11 cellular contexts compared by ENCODE assay signal in genomic region chr6:87789198-87789899, GRCh38.
DNase-seq lines count a peak whose midpoint lies in the region; ATAC-seq, FAIRE-seq and TF ChIP-seq lines count a peak whose summit lies in the region.
"Had no signal": no experiment of that assay in that cellular context is flagged by ENCODE, and none has a peak within 500 bp of the region (broad histone marks: within the 10 kb centered on the region; RNA-seq: fewer than 3 reads in every experiment).

No MANE protein-coding gene starts in this region.

- H3K9me3 Mint-ChIP-seq in CD4-positive, alpha-beta T cell: no peaks in the 10 kb centered on the region

- no peak for TF ChIP-seq RAD21 in K562 (CRISPR knock-in tag; conservative IDR thresholded peaks at IDR 0.05 in 1 of 2, IDR thresholded peaks at IDR 0.05 in 1 of 2)
- TF ChIP-seq RAD21 in liver (IDR thresholded peaks at IDR 0.05): no peak

- no peak for TF ChIP-seq POLR2A in K562 (conservative IDR thresholded peaks at IDR 0.05)

- DNase-seq in AG10803 (ENCODE audit: low read depth) (peak; percentile 71), MG63 (peak; percentile 48), K562 (ENCODE audit: extremely low read depth in 1 of 4, low spot score in 3 of 4) (no peak)
- DNase-seq in activated CD8-positive, alpha-beta memory T cell treated with anti-CD3 and anti-CD28 coated beads, Interleukin-2, amount 50 U/mL, for 48 hours: no peak
- DNase-seq in CD4-positive, alpha-beta T cell: no peak
- DNase-seq: activated CD4-positive, CD25-positive, alpha-beta regulatory T cell treated with anti-CD3 and anti-CD28 coated beads, Interleukin-2, amount 50 U/mL, for 72 hours had no signal

- no peak overlapping the region for H3K4me2 ChIP-seq in K562 (ENCODE audit: insufficient read depth, low read length)

- H2AFZ ChIP-seq in K562 (ENCODE audit: low read depth, low read length): no peak overlapping the region

- POLR2A ChIA-PET in K562 (lab: Yijun Ruan, JAX): no interaction called here
- POLR2A ChIA-PET in CD4-positive, alpha-beta T cell (lab: Charles Lee): no interaction called here

- CTCF ChIA-PET in K562 (lab: Yijun Ruan, JAX; ENCODE audit: low intra/inter-chr PET ratio): no interaction called here
- CTCF ChIA-PET in CD4-positive, alpha-beta T cell (lab: Charles Lee): no interaction called here

- no peaks in the 10 kb centered on the region for H3K9me1 ChIP-seq in K562 (ENCODE audit: control insufficient read depth, insufficient read depth, low read length)

- in situ Hi-C loops in K562 (cut with MboI): no loop called here

- H3K79me2 ChIP-seq in K562 (ENCODE audit: control insufficient read depth, insufficient read depth, low read length): no peaks in the 10 kb centered on the region

- no peak overlapping the region for H3K27ac ChIP-seq in K562 (ENCODE audit: extremely low read depth, low read depth, low read length)
- H3K27ac ChIP-seq in liver (ENCODE audit: low read depth in 1 of 2, low read length in 2 of 2): peak overlapping the region; percentile 49 to 51
- H3K27ac ChIP-seq in CD4-positive, alpha-beta T cell (ENCODE audit: low read depth, low read length): no peak overlapping the region
- H3K27ac ChIP-seq: tibial nerve had no signal

- H3K4me1 ChIP-seq in K562 (replicated peaks in 1 of 2; ENCODE audit: control insufficient read depth in 2 of 2, insufficient read depth in 2 of 2, low read length in 2 of 2): no peaks in the 10 kb centered on the region
- H3K4me1 ChIP-seq in liver (ENCODE audit: control insufficient read depth in 4 of 4, insufficient read depth in 4 of 4, low read length in 3 of 4): peaks cover 7 to 26% (median 14%) of the 10 kb centered on the region in 4 donors

- no peaks in the 10 kb centered on the region for H4K20me1 ChIP-seq in K562 (replicated peaks; ENCODE audit: control insufficient read depth, insufficient read depth, low read length)

- TF ChIP-seq CTCF in AG10803 (conservative IDR thresholded peaks at IDR 0.05; ENCODE audit: low read length) (no peak), K562 (IDR thresholded peaks at IDR 0.05 in 2 of 3, conservative IDR thresholded peaks at IDR 0.05 in 1 of 3; ENCODE audit: insufficient read depth in 2 of 3, low read depth in 1 of 3, low read length in 3 of 3) (no peak), liver (IDR thresholded peaks at IDR 0.05; ENCODE audit: low read depth, low read length, missing input control) (no peak)
- no peak for TF ChIP-seq CTCF in CD4-positive, alpha-beta T cell (IDR thresholded peaks at IDR 0.05)

- H3K27me3 Mint-ChIP-seq in CD4-positive, alpha-beta T cell: peaks cover 4% of the 10 kb centered on the region
- H3K27me3 Mint-ChIP-seq: progenitor cell of endocrine pancreas had no signal

- intact Hi-C loops in K562 (cut with micrococcal nuclease): no loop called here
- intact Hi-C loops in CD4-positive, alpha-beta T cell (cut with DNase I, micrococcal nuclease): no loop called here

- H3K9me3 ChIP-seq in MG63 (no peaks in the 10 kb centered on the region), K562 (replicated peaks; ENCODE audit: control insufficient read depth, insufficient read depth, low read depth, low read length) (no peaks in the 10 kb centered on the region), liver (ENCODE audit: control insufficient read depth in 4 of 4, low read length in 3 of 4) (no peaks in the 10 kb centered on the region)
- no peaks in the 10 kb centered on the region for H3K9me3 ChIP-seq in CD4-positive, alpha-beta T cell (ENCODE audit: control insufficient read depth, low read length)
- H3K9me3 ChIP-seq: tibial nerve had no signal

- H3K4me3 Mint-ChIP-seq in CD4-positive, alpha-beta T cell: no peak overlapping the region

- WGBS in K562 (ENCODE audit: insufficient coverage, low coverage, missing lambda C conversion rate): 0% methylated on average over 2 of the region's 2 CpGs
- whole genome bisulfite sequencing in liver: 10% methylated on average over 2 of the region's 2 CpGs

- ATAC-seq in K562 (peak; percentile 27; the same call in 2 of the 3 replicates), HG03469 (IDR thresholded peaks at IDR 0.05; ENCODE audit: unreplicated experiment) (no peak), GM21381 (IDR thresholded peaks at IDR 0.05; ENCODE audit: unreplicated experiment) (no peak)
- ATAC-seq in CD4-positive, alpha-beta T cell (ENCODE audit: poor library complexity): no peak

- no peak overlapping the region for H3K27ac Mint-ChIP-seq in CD4-positive, alpha-beta T cell
- H3K27ac Mint-ChIP-seq: progenitor cell of endocrine pancreas had no signal

- no peak for FAIRE-seq in K562 (lab: Jason Lieb, UNC)

- BruUV-seq in K562 (replicated peaks; lab: Mats Ljungman, UMichigan): no TSS peak

- H3K27me3 ChIP-seq in MG63 (no peaks in the 10 kb centered on the region), K562 (ENCODE audit: control insufficient read depth in 2 of 2, insufficient read depth in 2 of 2, low read length in 2 of 2) (peaks cover 17 to 20% of the 10 kb centered on the region in 2 experiments), liver (ENCODE audit: control insufficient read depth in 4 of 4, insufficient read depth in 4 of 4, low read length in 3 of 4) (no peaks in the 10 kb centered on the region)
- no peaks in the 10 kb centered on the region for H3K27me3 ChIP-seq in CD4-positive, alpha-beta T cell (ENCODE audit: control insufficient read depth, insufficient read depth, low read length)
- H3K27me3 ChIP-seq: tibial nerve had no signal

- no peak for TF ChIP-seq EP300 in K562 (IDR thresholded peaks at IDR 0.05; ENCODE audit: low read length)

- H3K4me3 ChIP-seq in AG10803 (ENCODE audit: low read length): no peak overlapping the region
- H3K4me3 ChIP-seq in MG63: no peak overlapping the region
- H3K4me3 ChIP-seq in K562: no peak overlapping the region
- no peak overlapping the region for H3K4me3 ChIP-seq in liver (ENCODE audit: low read depth in 1 of 3, low read length in 3 of 3)
- H3K4me3 ChIP-seq: tibial nerve had no signal

- H3K36me3 ChIP-seq in MG63 (no peaks in the 10 kb centered on the region), K562 (ENCODE audit: control insufficient read depth, insufficient read depth, low read length) (no peaks in the 10 kb centered on the region), liver (ENCODE audit: control insufficient read depth in 4 of 4, insufficient read depth in 3 of 4, low read depth in 1 of 4, low read length in 3 of 4) (no peaks in the 10 kb centered on the region)
- H3K36me3 ChIP-seq: tibial nerve had no signal

- no peak overlapping the region for H3K9ac ChIP-seq in K562 (ENCODE audit: insufficient read depth in 1 of 2, low read depth in 2 of 2, low read length in 2 of 2)
- no peak overlapping the region for H3K9ac ChIP-seq in liver (ENCODE audit: low read depth in 1 of 2, low read length in 2 of 2)

- H3K4me1 Mint-ChIP-seq in CD4-positive, alpha-beta T cell (ENCODE audit: low read depth): no peaks in the 10 kb centered on the region

- H3K36me3 Mint-ChIP-seq in CD4-positive, alpha-beta T cell (ENCODE audit: low read depth): no peaks in the 10 kb centered on the region

TF ChIP-seq in K562, 482 proteins besides CTCF, POLR2A, EP300 and RAD21 (continues in another document):
- peak; percentile 27; the same call in 1 of the 2 replicates for TF ChIP-seq MAFF (IDR thresholded peaks at IDR 0.05; ENCODE audit: low read length)
- TF ChIP-seq FOSL1 (tag; conservative IDR thresholded peaks at IDR 0.05): peak; percentile 88
- peak; percentile 80 for TF ChIP-seq MAFG (tag; conservative IDR thresholded peaks at IDR 0.05)
- peak; percentile 70 for TF ChIP-seq CEBPB (tag; IDR thresholded peaks at IDR 0.05)
- TF ChIP-seq C11orf30 (IDR thresholded peaks at IDR 0.05; ENCODE audit: low read depth): peak; percentile 70
- peak; percentile 68 for TF ChIP-seq ZNF316 (IDR thresholded peaks at IDR 0.05)
- TF ChIP-seq JUND (IDR thresholded peaks at IDR 0.05; ENCODE audit: borderline replicate concordance, low read depth, low read length): peak; percentile 50; the same call in 1 of the 2 replicates
- peak; percentile 57; the same call in 1 of the 3 replicates for TF ChIP-seq JUND (tag; IDR thresholded peaks at IDR 0.05; ENCODE audit: borderline replicate concordance, low read depth, low read length)
- TF ChIP-seq BHLHE40 (IDR thresholded peaks at IDR 0.05; ENCODE audit: low read length): no peak
- TF ChIP-seq NR2C2 (CRISPR knock-in tag; IDR thresholded peaks at IDR 0.05): no peak
- TF ChIP-seq NR2C2 (tag; IDR thresholded peaks at IDR 0.05): peak; percentile 45; the same call in 1 of the 2 replicates

TF ChIP-seq in liver, 16 proteins besides CTCF, POLR2A, EP300 and RAD21 (continues in another document):
- peak; percentile 52 for TF ChIP-seq YY1 (IDR thresholded peaks at IDR 0.05)
- no peak for TF ChIP-seq MAX (IDR thresholded peaks at IDR 0.05)
- TF ChIP-seq ZBTB33 (IDR thresholded peaks at IDR 0.05): no peak
- TF ChIP-seq ATF3 (IDR thresholded peaks at IDR 0.05): no peak
- TF ChIP-seq HNF4G (IDR thresholded peaks at IDR 0.05): no peak
- TF ChIP-seq RXRA (IDR thresholded peaks at IDR 0.05): peak in 1 of 2 donors; percentile 64
- no peak for TF ChIP-seq EGR1 (IDR thresholded peaks at IDR 0.05; ENCODE audit: low read depth in 2 of 2)
- no peak for TF ChIP-seq SP1 (IDR thresholded peaks at IDR 0.05)
- no peak for TF ChIP-seq GABPA (IDR thresholded peaks at IDR 0.05 in 1 of 2, conservative IDR thresholded peaks at IDR 0.05 in 1 of 2)
- TF ChIP-seq TAF1 (conservative IDR thresholded peaks at IDR 0.05): no peak

Comparison
In these comparisons a context has a peak if more than half of its experiments do, and no peak if none do; other contexts are left out.
1. DNase-seq: peak in AG10803 (single experiment) and MG63 (single experiment); none in K562 (0 of 4), activated CD8-positive, alpha-beta memory T cell treated with anti-CD3 and anti-CD28 coated beads, Interleukin-2, amount 50 U/mL, for 48 hours (single experiment) and CD4-positive, alpha-beta T cell (0 of 10).
2. H3K27ac ChIP-seq: peak in liver (2 of 2); none in K562 (single experiment) and CD4-positive, alpha-beta T cell (single experiment).